ENCODE assay signal across 22 cellular contexts in the genomic region with DNA sequence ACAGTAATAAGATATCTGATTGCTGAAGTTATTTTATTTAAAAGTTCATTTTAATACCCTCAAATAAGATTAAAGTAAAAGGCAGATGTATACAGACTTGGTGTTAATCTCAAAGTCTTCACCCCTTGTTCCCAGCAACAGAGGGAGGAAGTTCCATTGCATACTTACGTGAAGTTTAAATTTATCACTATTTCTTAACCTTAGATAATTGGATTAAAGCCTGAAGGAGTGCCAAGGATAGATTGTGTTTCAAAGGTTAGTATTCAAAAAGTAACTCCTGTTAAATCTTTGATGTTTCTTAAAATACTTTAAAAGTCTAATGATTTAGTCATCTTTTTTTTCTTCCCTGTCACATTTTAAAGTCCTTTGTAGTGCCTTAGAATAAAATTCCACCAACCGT.
"Had no signal": no experiment of that assay in that cellular context is flagged by ENCODE, and none has a peak within 500 bp of the region (broad histone marks: within the 10 kb centered on the region; RNA-seq: fewer than 3 reads in every experiment).

No MANE protein-coding gene starts in this region.

- DNase-seq: activated CD4-positive, alpha-beta T cell treated with anti-CD3 and anti-CD28 coated beads, Interleukin-2, amount 50 U/mL, for 48 hours; activated CD8-positive, alpha-beta memory T cell treated with anti-CD3 and anti-CD28 coated beads, Interleukin-2, amount 50 U/mL, for 48 hours; activated naive CD4-positive, alpha-beta T cell treated with Interleukin-2 at 50 U/mL for 16 hours; activated naive CD8-positive, alpha-beta T cell treated with anti-CD3 and anti-CD28 coated beads for 36 hours; activated T-cell treated with anti-CD3 and anti-CD28 coated beads, Interleukin-2, amount 50 U/mL, for 4 hours; amniotic stem cell; cerebellar nuclear complex; cortex of kidney; foreskin fibroblast; heart right ventricle; left lung; midbrain; natural killer cell; ovary; psoas muscle; right cardiac atrium; stimulated activated CD4-positive, alpha-beta T cell treated with anti-CD3 and anti-CD28 coated beads, Interleukin-12 subunit alpha, Interleukin-12 subunit beta, amount 100 ng/mL, for 4 hours; substantia nigra; T-helper 1 cell; thyroid gland had no signal

- H3K27me3 ChIP-seq: heart right ventricle, left lung, ovary, thyroid gland had no signal

- H3K4me3 ChIP-seq: heart right ventricle, left lung, ovary, psoas muscle, thyroid gland had no signal

- H3K27ac ChIP-seq: epithelial cell of prostate, heart right ventricle, left lung, ovary, psoas muscle, thyroid gland had no signal

- FAIRE-seq: keratinocyte had no signal

- H3K4me1 ChIP-seq: heart right ventricle, left lung, psoas muscle, thyroid gland had no signal

- H3K36me3 ChIP-seq: ovary had no signal

- ATAC-seq: activated T-cell treated with anti-CD3 and anti-CD28 coated beads, Interleukin-2, amount 50 U/mL, for 4 hours; heart right ventricle; left lung; natural killer cell; psoas muscle; right cardiac atrium had no signal

- H3K9me3 ChIP-seq: heart right ventricle, left lung, ovary, psoas muscle, thyroid gland had no signal
